Comparison of ENCODE assay signal across 9 cellular contexts in genomic region chr17:78257810-78258322, GRCh38. TPM values are rescaled to one million over a fixed set of nuclear protein-coding genes. Genes with fewer than 3 reads are reported as not detected.
DNase-seq lines count a peak whose midpoint lies in the region; ATAC-seq, FAIRE-seq and TF ChIP-seq lines count a peak whose summit lies in the region.
"Had no signal": no experiment of that assay in that cellular context is flagged by ENCODE, and none has a peak within 500 bp of the region (broad histone marks: within the 10 kb centered on the region; RNA-seq: fewer than 3 reads in every experiment).

No MANE protein-coding gene starts in this region.

- no peaks in the 10 kb centered on the region for H3K79me2 ChIP-seq in astrocyte (ENCODE audit: insufficient read depth, low read length)

- DNase-seq in GF-D8 (lab: John Stamatoyannopoulos, UW): peak; percentile 83
- peak; percentile 61 for DNase-seq in MV-4-11 (lab: John Stamatoyannopoulos, UW)
- peak; percentile 12 for DNase-seq in astrocyte (ENCODE audit: low read depth)
- no peak for DNase-seq in neural crest cell (ENCODE audit: low read depth, low spot score)
- no peak for DNase-seq in NCI-H345 treated with DMSO at 0.1 percent for 48 hours (lab: John Stamatoyannopoulos, UW; ENCODE audit: unreplicated experiment)

- H3K27ac ChIP-seq in astrocyte (ENCODE audit: low read depth, low read length): no peak overlapping the region

- H3K4me3 Mint-ChIP-seq in astrocyte (ENCODE audit: unreplicated experiment) (no peak overlapping the region), neural crest cell (peak overlapping the region; percentile 45)

- no peaks in the 10 kb centered on the region for H4K20me1 ChIP-seq in astrocyte (ENCODE audit: insufficient read depth, low read length)

- no peak for TF ChIP-seq CTCF in astrocyte (IDR thresholded peaks at IDR 0.05; ENCODE audit: insufficient read depth, low read depth, low read length)
- no peak for TF ChIP-seq CTCF in neural crest cell (conservative IDR thresholded peaks at IDR 0.05)

- no peak overlapping the region for H3K27ac Mint-ChIP-seq in astrocyte (ENCODE audit: unreplicated experiment)
- no peak overlapping the region for H3K27ac Mint-ChIP-seq in neural crest cell (ENCODE audit: unreplicated experiment)

- H3K27me3 Mint-ChIP-seq in astrocyte (ENCODE audit: low read depth, unreplicated experiment) (peaks cover 4% of the 10 kb centered on the region), neural crest cell (ENCODE audit: low read depth) (no peaks in the 10 kb centered on the region)

- peaks cover 5% of the 10 kb centered on the region for H3K4me1 Mint-ChIP-seq in astrocyte (ENCODE audit: low read depth, unreplicated experiment)
- peaks cover 27% of the 10 kb centered on the region for H3K4me1 Mint-ChIP-seq in neural crest cell

- no peak for ATAC-seq in GM21381 (IDR thresholded peaks at IDR 0.05; ENCODE audit: unreplicated experiment)
- ATAC-seq in HG03139 (IDR thresholded peaks at IDR 0.05; ENCODE audit: unreplicated experiment): no peak
- no peak for ATAC-seq in HG03196 (IDR thresholded peaks at IDR 0.05; ENCODE audit: unreplicated experiment)

- H3K36me3 ChIP-seq in astrocyte (ENCODE audit: insufficient read depth, low read length): no peaks in the 10 kb centered on the region

- H3K9me3 Mint-ChIP-seq in astrocyte (ENCODE audit: unreplicated experiment) (no peaks in the 10 kb centered on the region), neural crest cell (no peaks in the 10 kb centered on the region)

- H3K36me3 Mint-ChIP-seq in astrocyte (ENCODE audit: low read depth, unreplicated experiment) (no peaks in the 10 kb centered on the region), neural crest cell (ENCODE audit: low read depth) (no peaks in the 10 kb centered on the region)

- H3K27me3 ChIP-seq in astrocyte (ENCODE audit: insufficient read depth, low read length): no peaks in the 10 kb centered on the region

- H3K9me3 ChIP-seq in astrocyte (ENCODE audit: insufficient read depth, low read depth, low read length): no peaks in the 10 kb centered on the region

- no peak for FAIRE-seq in astrocyte (lab: Jason Lieb, UNC)

- peaks cover 4% of the 10 kb centered on the region for H3K4me1 ChIP-seq in astrocyte (ENCODE audit: insufficient read depth, low read length)

- no peak overlapping the region for H3K4me2 ChIP-seq in astrocyte (ENCODE audit: low read length)

- H3K9ac ChIP-seq in astrocyte (ENCODE audit: low read length): no peak overlapping the region

- H2AFZ ChIP-seq in astrocyte (ENCODE audit: low read depth, low read length): no peak overlapping the region

- no peak overlapping the region for H3K4me3 ChIP-seq in astrocyte (ENCODE audit: insufficient read depth, low read depth, low read length)

RNA-seq across cellular contexts. Expression of gene TMEM235, which starts 26.4 kb away (rescaled TPM):
- total RNA-seq in astrocyte (not detected in 2 replicates), neural crest cell (not detected in 2 replicates)
- total RNA-seq: NCI-H460 had no signal

RNA-seq across cellular contexts. Expression of gene BIRC5, which starts 43.8 kb away (rescaled TPM):
- total RNA-seq in astrocyte: 3.3 and 5.8 TPM in 2 replicates
- total RNA-seq in neural crest cell: 123 and 134 TPM in 2 replicates

Comparison
In these comparisons a context has a peak if more than half of its experiments do, and no peak if none do; other contexts are left out.
1. DNase-seq: peak in GF-D8 (single experiment), MV-4-11 (single experiment) and astrocyte (single experiment); none in neural crest cell (single experiment) and NCI-H345 treated with DMSO at 0.1 percent for 48 hours (single experiment).
2. RNA of gene BIRC5, which starts 43.8 kb away (total RNA-seq): 123 to 134 TPM in neural crest cell; 3.3 to 5.8 TPM in astrocyte; every median in the first group is over 10 times any median in the second.